ENCODE assay signal across 8 cellular contexts in the genomic region with DNA sequence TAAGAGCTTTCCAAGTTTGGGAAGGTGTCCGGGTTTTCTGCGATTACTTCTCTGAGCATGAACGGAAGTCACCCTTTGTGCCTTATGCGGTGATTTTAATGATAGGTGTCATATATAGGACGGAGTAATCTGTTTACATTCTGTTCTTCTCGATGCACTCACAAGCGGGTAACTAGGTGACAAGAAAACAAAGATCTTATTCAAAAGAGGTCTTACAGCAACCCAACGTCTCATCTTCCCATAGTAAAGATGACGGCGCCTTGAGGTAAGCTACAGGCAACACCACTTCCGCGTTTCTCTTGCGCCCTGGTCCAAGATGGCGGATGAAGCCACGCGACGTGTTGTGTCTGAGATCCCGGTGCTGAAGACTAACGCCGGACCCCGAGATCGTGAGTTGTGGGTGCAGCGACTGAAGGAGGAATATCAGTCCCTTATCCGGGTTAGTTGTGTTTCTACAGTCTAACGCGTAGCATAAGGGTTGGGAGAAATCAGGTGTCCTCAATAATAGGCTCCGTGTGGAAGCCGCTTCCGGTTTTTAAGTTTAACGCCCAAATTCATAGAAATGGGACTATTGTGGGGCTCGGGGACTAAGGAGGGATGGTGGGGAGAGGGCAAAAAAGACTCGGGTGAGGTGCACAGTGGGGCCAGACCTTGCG. TPM values are rescaled to one million over a fixed set of nuclear protein-coding genes. Genes with fewer than 3 reads are reported as not detected.
A peak's percentile ranks its signal among the peaks of the same experiment; 100 is the strongest.
DNase-seq lines count a peak whose midpoint lies in the region; ATAC-seq and TF ChIP-seq lines count a peak whose summit lies in the region.

A gene (plus strand): TSS at position 297 of the 656 bp plus-strand sequence. CDS start 20 bp downstream, at position 317.

- peak within 1 kb of the TSS; percentile 97 for H3K27ac ChIP-seq in RWPE1

- POLR2A ChIA-PET in RWPE1 (lab: Yijun Ruan, JAX; ENCODE audit: low non-redundant PET), result interaction anchor here (0.5 to 2.0 kb wide), 3 partner anchors 12 to 28 kb away, joined by 3 to 6 read pairs (median 4); a partner anchor contains a TSS

- H3K9me3 Mint-ChIP-seq in natural killer cell treated with Interleukin-12 subunit alpha and Interleukin-12 subunit beta and Interleukin-15 and Interleukin-18, amount 100 ng/mL, for 72 hours, result no peaks in the 10 kb centered on the region
- no peaks in the 10 kb centered on the region for H3K9me3 Mint-ChIP-seq in stimulated activated naive CD8-positive, alpha-beta T cell treated with anti-CD3 and anti-CD28 coated beads, Interleukin-15, Interleukin-2, amounts not matched to agents 100 ng/mL and 50 ng/mL, for 24 hours

- no peaks in the 10 kb centered on the region for H3K27me3 Mint-ChIP-seq in natural killer cell treated with Interleukin-12 subunit alpha and Interleukin-12 subunit beta and Interleukin-15 and Interleukin-18, amount 100 ng/mL, for 72 hours
- no peaks in the 10 kb centered on the region for H3K27me3 Mint-ChIP-seq in stimulated activated naive CD8-positive, alpha-beta T cell treated with anti-CD3 and anti-CD28 coated beads, Interleukin-15, Interleukin-2, amounts not matched to agents 100 ng/mL and 50 ng/mL, for 24 hours

- DNase-seq in DMS53 (lab: John Stamatoyannopoulos, UW) (peak; percentile 96), LoVo (ENCODE audit: low spot score) (peak; percentile 90), RWPE1 (ENCODE audit: low spot score) (peak; percentile 80), fibroblast of peridontal ligament (ENCODE audit: extremely low read depth) (peak; percentile 93)
- peak; percentile 59 to 67 for DNase-seq in activated T-helper 1 cell treated with anti-CD3 and anti-CD28 coated beads, Interleukin-2, amount 50 U/mL, for 16 hours (ENCODE audit: low read depth in 1 of 2, low spot score in 1 of 2)
- DNase-seq in natural killer cell treated with Interleukin-12 subunit alpha and Interleukin-12 subunit beta and Interleukin-15 and Interleukin-18, amount 100 ng/mL, for 72 hours (ENCODE audit: low spot score), result peak; percentile 87

- CTCF ChIA-PET in RWPE1 (lab: Yijun Ruan, JAX), result interaction anchor here (0.6 kb wide), 2 partner anchors 20 to 169 kb away, joined by 3 to 4 read pairs; no protein-coding TSS in a partner anchor

- H3K4me1 Mint-ChIP-seq in natural killer cell treated with Interleukin-12 subunit alpha and Interleukin-12 subunit beta and Interleukin-15 and Interleukin-18, amount 100 ng/mL, for 72 hours (ENCODE audit: low read depth in 2 of 2), result peaks cover 24 to 27% of the 10 kb centered on the region in 2 donors
- peaks cover 26% of the 10 kb centered on the region for H3K4me1 Mint-ChIP-seq in stimulated activated naive CD8-positive, alpha-beta T cell treated with anti-CD3 and anti-CD28 coated beads, Interleukin-15, Interleukin-2, amounts not matched to agents 100 ng/mL and 50 ng/mL, for 24 hours (ENCODE audit: low read depth)

- H3K36me3 Mint-ChIP-seq in natural killer cell treated with Interleukin-12 subunit alpha and Interleukin-12 subunit beta and Interleukin-15 and Interleukin-18, amount 100 ng/mL, for 72 hours, result peaks cover 26% of the 10 kb centered on the region
- H3K36me3 Mint-ChIP-seq in stimulated activated naive CD8-positive, alpha-beta T cell treated with anti-CD3 and anti-CD28 coated beads, Interleukin-15, Interleukin-2, amounts not matched to agents 100 ng/mL and 50 ng/mL, for 24 hours (ENCODE audit: low read depth), result peaks cover 29% of the 10 kb centered on the region

- TF ChIP-seq CTCF in RWPE1 (conservative IDR thresholded peaks at IDR 0.05; ENCODE audit: low read depth), result no peak

- ATAC-seq in GM21825 (IDR thresholded peaks at IDR 0.05; ENCODE audit: unreplicated experiment), result peak; percentile 90
- ATAC-seq in natural killer cell treated with Interleukin-12 subunit alpha and Interleukin-12 subunit beta and Interleukin-15 and Interleukin-18, amount 100 ng/mL, for 72 hours, result peak; percentile 96

- H3K27ac Mint-ChIP-seq in natural killer cell treated with Interleukin-12 subunit alpha and Interleukin-12 subunit beta and Interleukin-15 and Interleukin-18, amount 100 ng/mL, for 72 hours, result peak within 1 kb of the TSS; percentile 99 to 100
- peak within 1 kb of the TSS; percentile 99 for H3K27ac Mint-ChIP-seq in stimulated activated naive CD8-positive, alpha-beta T cell treated with anti-CD3 and anti-CD28 coated beads, Interleukin-15, Interleukin-2, amounts not matched to agents 100 ng/mL and 50 ng/mL, for 24 hours

- peak within 1 kb of the TSS; percentile 99 for H3K4me3 Mint-ChIP-seq in natural killer cell treated with Interleukin-12 subunit alpha and Interleukin-12 subunit beta and Interleukin-15 and Interleukin-18, amount 100 ng/mL, for 72 hours
- H3K4me3 Mint-ChIP-seq in stimulated activated naive CD8-positive, alpha-beta T cell treated with anti-CD3 and anti-CD28 coated beads, Interleukin-15, Interleukin-2, amounts not matched to agents 100 ng/mL and 50 ng/mL, for 24 hours, result peak within 1 kb of the TSS; percentile 91

RNA-seq across cellular contexts. Expression of the gene that starts here (rescaled TPM):
- 100 to 1,000 TPM; 100 to 114 TPM for total RNA-seq in natural killer cell treated with Interleukin-12 subunit alpha and Interleukin-12 subunit beta and Interleukin-15 and Interleukin-18, amount 100 ng/mL, for 72 hours

Comparison
In these comparisons a context has a peak if more than half of its experiments do, and no peak if none do; other contexts are left out.
1. Peak in every context shown above with its lines: DNase-seq, ATAC-seq and H3K27ac ChIP-seq.